In the genomic region with DNA sequence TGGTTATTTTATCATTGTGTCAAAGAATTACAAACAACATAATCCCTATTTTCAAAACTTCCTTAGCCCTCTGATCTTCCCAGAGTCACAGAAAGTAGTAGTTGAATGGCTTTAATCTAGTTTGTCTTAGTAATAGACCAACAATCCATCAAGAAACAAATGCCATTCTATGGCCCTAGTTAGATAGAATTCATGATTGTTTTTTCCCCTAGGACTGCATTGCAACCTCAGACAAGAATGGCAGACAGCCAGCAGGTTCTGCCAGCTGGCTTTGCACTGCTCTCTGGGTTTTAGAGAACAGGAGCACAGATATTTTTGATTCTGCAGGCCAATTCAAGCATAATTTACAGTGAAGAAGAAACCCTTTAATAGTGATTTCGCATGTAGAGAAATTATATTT, we compare ENCODE assay signal across 10 cellular contexts. TPM values are rescaled to one million over a fixed set of nuclear protein-coding genes. Genes with fewer than 3 reads are reported as not detected.
DNase-seq lines count a peak whose midpoint lies in the region; ATAC-seq and TF ChIP-seq lines count a peak whose summit lies in the region.
"Had no signal": no experiment of that assay in that cellular context is flagged by ENCODE, and none has a peak within 500 bp of the region (broad histone marks: within the 10 kb centered on the region; RNA-seq: fewer than 3 reads in every experiment).

No MANE protein-coding gene starts in this region.

- H3K4me1 ChIP-seq in body of pancreas (no peaks in the 10 kb centered on the region), Karpas-422 (ENCODE audit: low read length) (no peaks in the 10 kb centered on the region)

- 56 to 78% methylated on average over 1 of the region's 1 CpG for WGBS in body of pancreas, 2 donors

- ATAC-seq in body of pancreas (no peak), GM21390 (IDR thresholded peaks at IDR 0.05; ENCODE audit: unreplicated experiment) (no peak)

- H3K27me3 ChIP-seq in body of pancreas: no peaks in the 10 kb centered on the region
- H3K27me3 ChIP-seq in Karpas-422 (ENCODE audit: low read length): no peaks in the 10 kb centered on the region

- H3K36me3 ChIP-seq in body of pancreas (replicated peaks in 1 of 2; ENCODE audit: insufficient read depth in 1 of 2, low read depth in 2 of 2): no peaks in the 10 kb centered on the region
- H3K36me3 ChIP-seq in Karpas-422 (ENCODE audit: insufficient read depth, low read length): no peaks in the 10 kb centered on the region

- H3K4me3 ChIP-seq in body of pancreas: no peak overlapping the region
- no peak overlapping the region for H3K4me3 ChIP-seq in Karpas-422 (ENCODE audit: low read length)

- no peaks in the 10 kb centered on the region for H3K79me2 ChIP-seq in Karpas-422 (ENCODE audit: low read length)

- DNase-seq in COR-L47 (lab: John Stamatoyannopoulos, UW) (peak; percentile 68), NCI-H1694 treated with DMSO at 0.1 percent for 48 hours (lab: John Stamatoyannopoulos, UW) (peak; percentile 79), body of pancreas (peak; percentile 12 to 69 (median 43)), mucosa of gallbladder (ENCODE audit: low spot score) (peak; percentile 11), UCSD-AML1 (lab: John Stamatoyannopoulos, UW; ENCODE audit: unreplicated experiment) (no peak), Karpas-422 (no peak), posterior vena cava (ENCODE audit: low spot score) (no peak)
- DNase-seq: islet precursor cell, NCI-H526 had no signal

- no peaks in the 10 kb centered on the region for H4K20me1 ChIP-seq in Karpas-422 (ENCODE audit: insufficient read depth, low read depth, low read length)

- H3K9me3 ChIP-seq in body of pancreas: no peaks in the 10 kb centered on the region
- no peaks in the 10 kb centered on the region for H3K9me3 ChIP-seq in Karpas-422 (ENCODE audit: low read length)

- no peak overlapping the region for H3K27ac ChIP-seq in body of pancreas
- no peak overlapping the region for H3K27ac ChIP-seq in Karpas-422 (ENCODE audit: low read length)

- no peak overlapping the region for H3K4me2 ChIP-seq in Karpas-422 (ENCODE audit: low read depth, low read length, poor library complexity, severe bottlenecking)

- no peak for TF ChIP-seq CTCF in body of pancreas (IDR thresholded peaks at IDR 0.05)

- TF ChIP-seq POLR2A in body of pancreas (IDR thresholded peaks at IDR 0.05): no peak

- no peaks in the 10 kb centered on the region for H3K9me2 ChIP-seq in Karpas-422 (replicated peaks; ENCODE audit: insufficient read depth, low read length)

- no peak overlapping the region for H2AFZ ChIP-seq in Karpas-422 (ENCODE audit: low read length)

- H3K9ac ChIP-seq in Karpas-422 (ENCODE audit: low read length): no peak overlapping the region

- intact Hi-C loops in body of pancreas (cut with DNase I): no loop called here
- intact Hi-C loops in posterior vena cava (cut with DNase I): no loop called here

RNA-seq across cellular contexts. Expression of gene SYT1, which starts 33.8 kb away (rescaled TPM):
- total RNA-seq in body of pancreas (10 to 100 TPM in 1 of 2 donors, 1 to 10 TPM in 1; 1.0 to 22.7 TPM), mucosa of gallbladder (6.5 TPM), posterior vena cava (1 to 10 TPM; 2.0 to 2.6 TPM)
- not detected in 2 replicates for total RNA-seq in Karpas-422 (2014; rRNA removed; shearing (Covaris generic); ENCODE audit: low replicate concordance)

Comparison
In these comparisons a context has a peak if more than half of its experiments do, and no peak if none do; other contexts are left out.
1. DNase-seq: peak in COR-L47 (single experiment), NCI-H1694 treated with DMSO at 0.1 percent for 48 hours (single experiment), body of pancreas (4 of 4) and mucosa of gallbladder (single experiment); none in UCSD-AML1 (single experiment), Karpas-422 (single experiment) and posterior vena cava (single experiment).